Comparison of ENCODE assay signal across 11 cellular contexts in the genomic region with DNA sequence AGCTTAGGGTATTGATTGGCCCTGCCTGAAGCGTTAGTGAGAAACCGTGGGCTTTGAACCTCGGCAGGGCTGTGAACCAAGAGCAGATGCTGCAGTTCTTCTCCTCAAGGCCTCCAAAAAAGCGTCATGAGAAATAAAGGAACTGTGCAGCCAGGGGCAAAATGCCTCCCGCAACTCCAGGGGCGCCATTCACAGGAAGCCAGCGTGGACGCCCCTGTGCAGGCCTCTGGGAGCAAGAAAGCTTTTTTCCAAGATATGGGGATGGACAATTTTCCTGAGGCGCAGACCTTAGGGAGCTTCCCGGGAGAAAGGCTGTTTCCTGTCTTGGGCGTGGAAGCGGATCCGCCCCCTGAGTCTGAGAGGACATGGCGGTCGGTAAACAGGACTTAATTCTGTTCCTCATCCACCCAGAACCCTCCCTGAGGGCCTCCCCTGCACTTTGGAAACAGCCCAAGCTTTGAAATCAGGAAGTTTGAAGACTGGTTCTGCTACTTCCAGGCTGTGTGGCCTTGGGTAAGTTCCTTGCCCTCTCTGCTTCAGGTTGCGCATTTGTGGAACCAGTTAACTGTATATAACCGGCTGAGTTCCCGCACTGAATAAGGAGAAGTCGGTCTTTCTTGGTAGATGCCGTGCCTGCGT. TPM values are rescaled to one million over a fixed set of nuclear protein-coding genes. Genes with fewer than 3 reads are reported as not detected.
A peak's percentile ranks its signal among the peaks of the same experiment; 100 is the strongest.
DNase-seq lines count a peak whose midpoint lies in the region; ATAC-seq and TF ChIP-seq lines count a peak whose summit lies in the region.
"Had no signal": no experiment of that assay in that cellular context is flagged by ENCODE, and none has a peak within 500 bp of the region (broad histone marks: within the 10 kb centered on the region; RNA-seq: fewer than 3 reads in every experiment).

No MANE protein-coding gene starts in this region.

- peaks cover 46 to 57% of the 10 kb centered on the region in 2 experiments for H3K4me1 ChIP-seq in HCT116 (ENCODE audit: control insufficient read depth in 1 of 2, insufficient read depth in 2 of 2, low read length in 2 of 2)
- peaks cover 21% of the 10 kb centered on the region for H3K4me1 ChIP-seq in SJCRH30
- H3K4me1 ChIP-seq in spleen = peaks cover 0 to 12% (median 5%) of the 10 kb centered on the region in 6 donors

- CTCF ChIA-PET in HCT116 (lab: Charles Lee) = no interaction called here

- H3K27ac ChIP-seq in HCT116 (ENCODE audit: low read depth, low read length) = no peak overlapping the region
- peak overlapping the region; percentile 86 for H3K27ac ChIP-seq in SJCRH30
- H3K27ac ChIP-seq in spleen = no peak overlapping the region

- H3K4me3 ChIP-seq in HCT116 (replicated peaks in 1 of 2; ENCODE audit: low read depth in 1 of 2, low read length in 2 of 2) (no peak overlapping the region), SJCRH30 (no peak overlapping the region), spleen (no peak overlapping the region)

- H2AFZ ChIP-seq in HCT116 (ENCODE audit: low read depth, low read length, poor library complexity, severe bottlenecking) = no peak overlapping the region

- RAD21 ChIA-PET in HCT116 (lab: Charles Lee; ENCODE audit: low non-redundant PET in 1 of 2, low total read pairs in 2 of 2, uncharacterized antibody in 2 of 2, unreplicated experiment in 2 of 2) = no interaction called here

- DNase-seq in HCT116 (ENCODE audit: low read depth, low spot score) (no peak), SJCRH30 (no peak), left kidney (ENCODE audit: low read depth, low spot score) (peak; percentile 15), spleen (peak; percentile 58), NCI-H2029 treated with DMSO at 0.1 percent for 48 hours (lab: John Stamatoyannopoulos, UW) (no peak), GM03348 (ENCODE audit: low spot score) (no peak), kidney glomerular epithelial cell (lab: John Stamatoyannopoulos, UW) (no peak)
- DNase-seq: activated CD8-positive, alpha-beta T cell treated with anti-CD3 and anti-CD28 coated beads, Interleukin-2, amount 10 ng/mL, durations not matched to agents 7 days and 5 days; CD4-positive, alpha-beta T cell; NCI-H1092 treated with DMSO at 0.1 percent for 48 hours; stimulated activated naive CD8-positive, alpha-beta T cell treated with anti-CD3 and anti-CD28 coated beads, Interleukin-15, Interleukin-2, amounts not matched to agents 100 U/mL and 50 U/mL, for 24 hours had no signal

- TF ChIP-seq CTCF in HCT116 (IDR thresholded peaks at IDR 0.05 in 2 of 3, conservative IDR thresholded peaks at IDR 0.05 in 1 of 3; ENCODE audit: borderline replicate concordance in 1 of 3, insufficient read depth in 1 of 3, low read depth in 2 of 3, low read length in 2 of 3) = no peak
- no peak for TF ChIP-seq CTCF in spleen (IDR thresholded peaks at IDR 0.05 in 8 of 11, conservative IDR thresholded peaks at IDR 0.05 in 3 of 11)

- H3K9me3 ChIP-seq in HCT116 (ENCODE audit: control insufficient read depth in 1 of 2, insufficient read depth in 1 of 2, low read depth in 1 of 2, low read length in 2 of 2) (no peaks in the 10 kb centered on the region), SJCRH30 (replicated peaks) (no peaks in the 10 kb centered on the region), spleen (no peaks in the 10 kb centered on the region)

- H3K79me2 ChIP-seq in HCT116 (ENCODE audit: insufficient read depth, low read length) = no peaks in the 10 kb centered on the region

- no peaks in the 10 kb centered on the region for H4K20me1 ChIP-seq in HCT116 (ENCODE audit: insufficient read depth)

- TF ChIP-seq POLR2A in HCT116 (IDR thresholded peaks at IDR 0.05; ENCODE audit: borderline replicate concordance, extremely low read depth, insufficient read depth, insufficient read length) (no peak), spleen (IDR thresholded peaks at IDR 0.05) (no peak)

- BruUV-seq in HCT116 (replicated peaks; lab: Mats Ljungman, UMichigan) = no TSS peak

- TF ChIP-seq RAD21 in HCT116 (IDR thresholded peaks at IDR 0.05; ENCODE audit: low read depth) = no peak

- H3K4me2 ChIP-seq in HCT116 (ENCODE audit: low read length) = peak overlapping the region; percentile 72

- ATAC-seq in HCT116 = no peak
- ATAC-seq: activated CD8-positive, alpha-beta T cell treated with anti-CD3 and anti-CD28 coated beads, Interleukin-2, amount 10 ng/mL, durations not matched to agents 7 days and 5 days; stimulated activated naive CD8-positive, alpha-beta T cell treated with anti-CD3 and anti-CD28 coated beads, Interleukin-15, Interleukin-2, amounts not matched to agents 100 U/mL and 50 U/mL, for 24 hours had no signal

- intact Hi-C loops in HCT116 (cut with micrococcal nuclease) = no loop called here
- intact Hi-C loops in spleen (cut with DNase I; ENCODE audit: low total_unique reads) = no loop called here

- H3K9me2 ChIP-seq in HCT116 (ENCODE audit: insufficient read depth) = no peaks in the 10 kb centered on the region

- H3K36me3 ChIP-seq in HCT116 (ENCODE audit: control insufficient read depth in 1 of 2, insufficient read depth in 2 of 2, low read length in 2 of 2) = no peaks in the 10 kb centered on the region
- no peaks in the 10 kb centered on the region for H3K36me3 ChIP-seq in SJCRH30
- no peaks in the 10 kb centered on the region for H3K36me3 ChIP-seq in spleen

- H3K9ac ChIP-seq in HCT116 (ENCODE audit: low read length) = 0 out of 2 replicates have a peak overlapping the region, but pooled peaks have one; percentile 7

- POLR2A ChIA-PET in HCT116 (lab: Charles Lee) = interaction anchor here (1.1 kb wide), 1 partner anchor 28 kb away, joined by 6 read pairs; no protein-coding TSS in a partner anchor

- 85 to 94% (median 86%) methylated on average over 19 to 21 of the region's 21 CpGs for WGBS in spleen, 5 donors

- no peaks in the 10 kb centered on the region for H3K27me3 ChIP-seq in HCT116 (ENCODE audit: insufficient read depth, low read length)
- no peaks in the 10 kb centered on the region for H3K27me3 ChIP-seq in SJCRH30
- no peaks in the 10 kb centered on the region for H3K27me3 ChIP-seq in spleen (replicated peaks in 1 of 7)

TF ChIP-seq in HCT116, 20 proteins besides CTCF, POLR2A, EP300 and RAD21:
- TF ChIP-seq CBX3 (IDR thresholded peaks at IDR 0.05; ENCODE audit: low read depth) (no peak), FOSL1 (IDR thresholded peaks at IDR 0.05; ENCODE audit: low read depth) (no peak), CEBPB (IDR thresholded peaks at IDR 0.05; ENCODE audit: low read depth) (no peak), ZNF274 (IDR thresholded peaks at IDR 0.05; ENCODE audit: low read depth, low read length) (no peak), SP1 (IDR thresholded peaks at IDR 0.05; ENCODE audit: low read depth) (no peak)
- TF ChIP-seq, protein P1, sequence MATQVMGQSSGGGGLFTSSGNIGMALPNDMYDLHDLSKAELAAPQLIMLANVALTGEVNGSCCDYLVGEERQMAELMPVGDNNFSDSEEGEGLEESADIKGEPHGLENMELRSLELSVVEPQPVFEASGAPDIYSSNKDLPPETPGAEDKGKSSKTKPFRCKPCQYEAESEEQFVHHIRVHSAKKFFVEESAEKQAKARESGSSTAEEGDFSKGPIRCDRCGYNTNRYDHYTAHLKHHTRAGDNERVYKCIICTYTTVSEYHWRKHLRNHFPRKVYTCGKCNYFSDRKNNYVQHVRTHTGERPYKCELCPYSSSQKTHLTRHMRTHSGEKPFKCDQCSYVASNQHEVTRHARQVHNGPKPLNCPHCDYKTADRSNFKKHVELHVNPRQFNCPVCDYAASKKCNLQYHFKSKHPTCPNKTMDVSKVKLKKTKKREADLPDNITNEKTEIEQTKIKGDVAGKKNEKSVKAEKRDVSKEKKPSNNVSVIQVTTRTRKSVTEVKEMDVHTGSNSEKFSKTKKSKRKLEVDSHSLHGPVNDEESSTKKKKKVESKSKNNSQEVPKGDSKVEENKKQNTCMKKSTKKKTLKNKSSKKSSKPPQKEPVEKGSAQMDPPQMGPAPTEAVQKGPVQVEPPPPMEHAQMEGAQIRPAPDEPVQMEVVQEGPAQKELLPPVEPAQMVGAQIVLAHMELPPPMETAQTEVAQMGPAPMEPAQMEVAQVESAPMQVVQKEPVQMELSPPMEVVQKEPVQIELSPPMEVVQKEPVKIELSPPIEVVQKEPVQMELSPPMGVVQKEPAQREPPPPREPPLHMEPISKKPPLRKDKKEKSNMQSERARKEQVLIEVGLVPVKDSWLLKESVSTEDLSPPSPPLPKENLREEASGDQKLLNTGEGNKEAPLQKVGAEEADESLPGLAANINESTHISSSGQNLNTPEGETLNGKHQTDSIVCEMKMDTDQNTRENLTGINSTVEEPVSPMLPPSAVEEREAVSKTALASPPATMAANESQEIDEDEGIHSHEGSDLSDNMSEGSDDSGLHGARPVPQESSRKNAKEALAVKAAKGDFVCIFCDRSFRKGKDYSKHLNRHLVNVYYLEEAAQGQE (IDR thresholded peaks at IDR 0.05; ENCODE audit: low read depth) = no peak
- TF ChIP-seq, protein P2, sequence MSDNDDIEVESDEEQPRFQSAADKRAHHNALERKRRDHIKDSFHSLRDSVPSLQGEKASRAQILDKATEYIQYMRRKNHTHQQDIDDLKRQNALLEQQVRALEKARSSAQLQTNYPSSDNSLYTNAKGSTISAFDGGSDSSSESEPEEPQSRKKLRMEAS (IDR thresholded peaks at IDR 0.05) = no peak

RNA-seq across cellular contexts. Expression of gene CABLES1, which starts 29.6 kb away (rescaled TPM):
- total RNA-seq in HCT116 (2021; ENCODE audit: unreplicated experiment) (7.7 TPM), spleen (10 to 100 TPM in 2 of 7 donors, 1 to 10 TPM in 5; 4.2 to 18.7 (median 8.0) TPM)
- polyA plus RNA-seq in HCT116 (2012) = 4.1 and 4.9 TPM in 2 replicates
- total RNA-seq in SJCRH30 (2014; rRNA removed; shearing (Covaris generic)) = 21.9 and 22.8 TPM in 2 replicates
- polyA plus RNA-seq in spleen = 1 to 10 TPM; 1.7 to 2.3 (median 1.8) TPM
- total RNA-seq: CD4-positive, alpha-beta T cell had no signal

Comparison
In these comparisons a context has a peak if more than half of its experiments do, and no peak if none do; other contexts are left out.
1. DNase-seq: peak in left kidney (single experiment) and spleen (single experiment); none in HCT116 (single experiment), SJCRH30 (0 of 2), NCI-H2029 treated with DMSO at 0.1 percent for 48 hours (single experiment), GM03348 (single experiment) and kidney glomerular epithelial cell (single experiment).